ENCODE assay signal across 11 cellular contexts in genomic region chr15:77527164-77527778, GRCh38.
DNase-seq lines count a peak whose midpoint lies in the region; ATAC-seq, FAIRE-seq and TF ChIP-seq lines count a peak whose summit lies in the region.
"Had no signal": no experiment of that assay in that cellular context is flagged by ENCODE, and none has a peak within 500 bp of the region (broad histone marks: within the 10 kb centered on the region; RNA-seq: fewer than 3 reads in every experiment).

No MANE protein-coding gene starts in this region.

- no TSS peak for BruUV-seq in HepG2 (replicated peaks; lab: Mats Ljungman, UMichigan)

- H3K36me3 ChIP-seq in HepG2 (replicated peaks in 1 of 2; ENCODE audit: control insufficient read depth in 1 of 2, insufficient read depth in 2 of 2, low read length in 2 of 2): no peaks in the 10 kb centered on the region

- intact Hi-C loops in HepG2 (cut with micrococcal nuclease; ENCODE audit: unreplicated experiment): no loop called here

- H4K20me1 ChIP-seq in HepG2 (ENCODE audit: insufficient read depth, low read length): no peaks in the 10 kb centered on the region

- H3K27me3 Mint-ChIP-seq in activated T-cell treated with anti-CD3 and anti-CD28 coated beads, Interleukin-2, amount 50 U/mL, for 24 hours: no peaks in the 10 kb centered on the region

- POLR2A ChIA-PET in AG04450 (lab: Yijun Ruan, JAX): interaction anchor here (0.7 to 1.2 kb wide), 2 partner anchors 30 to 585 kb away, joined by 3 to 4 read pairs; no protein-coding TSS in a partner anchor
- POLR2A ChIA-PET in HepG2 (lab: Yijun Ruan, JAX): interaction anchor here (1.0 to 3.8 kb wide), 3 partner anchors 9 to 19 kb away, joined by 4 to 19 read pairs (median 11); no protein-coding TSS in a partner anchor

- no peaks in the 10 kb centered on the region for H3K4me1 Mint-ChIP-seq in activated T-cell treated with anti-CD3 and anti-CD28 coated beads, Interleukin-2, amount 50 U/mL, for 24 hours (ENCODE audit: low read depth)

- 7% methylated on average over 5 of the region's 15 CpGs for WGBS in HepG2 (ENCODE audit: low lambda C conversion rate)

- no peaks in the 10 kb centered on the region for H3K9me3 Mint-ChIP-seq in activated T-cell treated with anti-CD3 and anti-CD28 coated beads, Interleukin-2, amount 50 U/mL, for 24 hours

- peak overlapping the region; percentile 44 for H3K9ac ChIP-seq in HepG2 (ENCODE audit: insufficient read depth, low read depth, low read length)
- H3K9ac ChIP-seq: KMS-11 had no signal

- TF ChIP-seq CTCF in AG04450 (IDR thresholded peaks at IDR 0.05; ENCODE audit: low read depth, low read length) (no peak), HepG2 (CRISPR knock-in tag; IDR thresholded peaks at IDR 0.05) (peak; percentile 11; the same call in 1 of the 2 replicates)

- TF ChIP-seq EP300 in HepG2 (IDR thresholded peaks at IDR 0.05; ENCODE audit: low read depth in 2 of 2, low read length in 2 of 2): no peak
- no peak for TF ChIP-seq EP300 in HepG2 (CRISPR knock-in tag; IDR thresholded peaks at IDR 0.05; ENCODE audit: borderline replicate concordance)

- peaks cover 61% of the 10 kb centered on the region for H3K4me1 ChIP-seq in HepG2 (ENCODE audit: insufficient read depth, low read length)

- FAIRE-seq in HTR-8/SVneo (lab: Jason Lieb, UNC) (peak; percentile 65), HepG2 (lab: Jason Lieb, UNC) (peak; percentile 72)
- FAIRE-seq: D721Med had no signal

- H3K36me3 Mint-ChIP-seq in activated T-cell treated with anti-CD3 and anti-CD28 coated beads, Interleukin-2, amount 50 U/mL, for 24 hours (ENCODE audit: low read depth): no peaks in the 10 kb centered on the region

- no peak overlapping the region for H3K4me3 ChIP-seq in AG04450 (ENCODE audit: low read depth, low read length)
- H3K4me3 ChIP-seq in HepG2 (replicated peaks in 1 of 3; ENCODE audit: insufficient read depth in 1 of 3, low read depth in 2 of 3, low read length in 3 of 3): peak overlapping the region; percentile 35 to 57 (median 42); a peak in 5 of 6 replicates
- H3K4me3 ChIP-seq: coronary artery had no signal

- H3K27me3 ChIP-seq in AG04450 (ENCODE audit: control insufficient read depth, insufficient read depth, low read length) (peaks cover 4% of the 10 kb centered on the region), HepG2 (ENCODE audit: control insufficient read depth in 1 of 2, insufficient read depth in 2 of 2, low read length in 2 of 2) (no peaks in the 10 kb centered on the region)

- ATAC-seq in HepG2 (peak; percentile 87), GM18861 (IDR thresholded peaks at IDR 0.05; ENCODE audit: unreplicated experiment) (no peak)

- in situ Hi-C loops in HepG2 (cut with HindIII; ENCODE audit: extremely low pct_ligation_motif_present, low pct_unique_long_range_greater_than_20kb): no loop called here

- H3K9me3 ChIP-seq in AG04450 (ENCODE audit: control insufficient read depth, insufficient read depth, low read length) (no peaks in the 10 kb centered on the region; the same call in 1 of the 2 replicates), HepG2 (ENCODE audit: low read length) (no peaks in the 10 kb centered on the region)

- H2AFZ ChIP-seq in HepG2 (ENCODE audit: low read length): no peak overlapping the region

- H3K27ac Mint-ChIP-seq in activated T-cell treated with anti-CD3 and anti-CD28 coated beads, Interleukin-2, amount 50 U/mL, for 24 hours: no peak overlapping the region

- DNase-seq in AG04450 (ENCODE audit: low read depth, low spot score) (peak; percentile 59), HTR-8/SVneo (ENCODE audit: insufficient read length, low spot score) (peak; percentile 82), astrocyte of the hippocampus (ENCODE audit: low read depth, low spot score) (peak; percentile 85), HepG2 (ENCODE audit: low spot score) (peak; percentile 70), COLO829 (ENCODE audit: low spot score) (no peak), HUDEP-2 (lab: John Stamatoyannopoulos, UW; ENCODE audit: unreplicated experiment in 76 of 76) (no peak)
- DNase-seq in activated T-cell treated with anti-CD3 and anti-CD28 coated beads, Interleukin-2, amount 50 U/mL, for 24 hours: no peak

- H3K4me2 ChIP-seq in HepG2 (ENCODE audit: low read depth, low read length): peak overlapping the region; percentile 84
- H3K4me2 ChIP-seq: KMS-11 had no signal

- no peak overlapping the region for H3K4me3 Mint-ChIP-seq in activated T-cell treated with anti-CD3 and anti-CD28 coated beads, Interleukin-2, amount 50 U/mL, for 24 hours

- H3K27ac ChIP-seq in AG04450 (ENCODE audit: low read depth, low read length) (peak overlapping the region; percentile 70), HepG2 (ENCODE audit: extremely low read length, insufficient read depth, low read length) (peak overlapping the region; percentile 46)
- H3K27ac ChIP-seq: KMS-11 had no signal

- CTCF ChIA-PET in AG04450 (lab: Charles Lee) (interaction anchor here (4.0 kb wide), 1 partner anchor 16 kb away, joined by 15 read pairs; no protein-coding TSS in a partner anchor), HepG2 (lab: Yijun Ruan, JAX; ENCODE audit: low intra/inter-chr PET ratio, low total read pairs) (no interaction called here)

- no peak for TF ChIP-seq RAD21 in HepG2 (CRISPR knock-in tag; IDR thresholded peaks at IDR 0.05)

- H3K79me2 ChIP-seq in HepG2 (ENCODE audit: insufficient read depth, low read length): no peaks in the 10 kb centered on the region

- TF ChIP-seq POLR2A in HepG2 (IDR thresholded peaks at IDR 0.05; ENCODE audit: insufficient read depth in 1 of 2, low read depth in 2 of 2, low read length in 2 of 2): peak; percentile 21 to 33; a peak in 1 of 4 replicates

TF ChIP-seq in HepG2, 621 proteins besides CTCF, POLR2A, EP300 and RAD21 (continues in another document):
- TF ChIP-seq HIC2 (CRISPR knock-in tag; IDR thresholded peaks at IDR 0.05; ENCODE audit: low read depth) (no peak), XRCC5 (optimal IDR thresholded peaks at IDR 0.05; ENCODE audit: low read length) (peak; percentile 33), ZNF280D (CRISPR knock-in tag; IDR thresholded peaks at IDR 0.05) (0 out of 2 replicates have a peak, but pooled peaks have one; percentile 33), SALL1 (CRISPR knock-in tag; IDR thresholded peaks at IDR 0.05) (0 out of 2 replicates have a peak, but pooled peaks have one; percentile 14), MED1 (CRISPR knock-in tag; IDR thresholded peaks at IDR 0.05) (peak; percentile 66; the same call in 1 of the 2 replicates), CERS6 (CRISPR knock-in tag; IDR thresholded peaks at IDR 0.05) (no peak), CREB1 (IDR thresholded peaks at IDR 0.05) (no peak), CREB1 (CRISPR knock-in tag; IDR thresholded peaks at IDR 0.05) (no peak)

Comparison
In these comparisons a context has a peak if more than half of its experiments do, and no peak if none do; other contexts are left out.
1. DNase-seq: peak in AG04450 (single experiment), HTR-8/SVneo (single experiment), astrocyte of the hippocampus (single experiment) and HepG2 (single experiment); none in COLO829 (single experiment), activated T-cell treated with anti-CD3 and anti-CD28 coated beads, Interleukin-2, amount 50 U/mL, for 24 hours (single experiment) and HUDEP-2 (0 of 76).